In the genomic region with DNA sequence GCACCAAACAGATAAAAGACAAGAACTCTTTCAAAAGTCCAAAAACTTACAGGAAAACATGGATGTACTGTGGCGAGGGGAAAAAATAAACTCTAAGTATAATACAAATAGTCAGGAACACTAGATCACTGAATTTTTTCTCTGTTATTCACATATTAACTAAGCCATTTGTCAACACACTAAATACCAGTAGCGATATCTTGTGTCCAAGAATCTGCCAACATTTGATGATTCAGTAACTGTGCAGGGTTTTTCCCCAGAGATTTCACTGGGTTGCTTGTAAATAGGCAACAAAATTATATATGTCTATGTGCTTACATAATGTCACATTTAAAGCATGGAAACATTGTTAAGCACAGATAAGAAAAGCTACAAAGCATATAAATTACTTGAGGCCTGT, we compare ENCODE assay signal across 14 cellular contexts.
A peak's percentile ranks its signal among the peaks of the same experiment; 100 is the strongest.
DNase-seq lines count a peak whose midpoint lies in the region; ATAC-seq and TF ChIP-seq lines count a peak whose summit lies in the region.
"Had no signal": no experiment of that assay in that cellular context is flagged by ENCODE, and none has a peak within 500 bp of the region (broad histone marks: within the 10 kb centered on the region; RNA-seq: fewer than 3 reads in every experiment).

No MANE protein-coding gene starts in this region.

- POLR2A ChIA-PET in Panc1 (lab: Charles Lee) (no interaction called here), PC-9 (lab: Charles Lee; ENCODE audit: unreplicated experiment) (no interaction called here)

- peak; percentile 67 for DNase-seq in DMS53 (lab: John Stamatoyannopoulos, UW)
- peak; percentile 76 for DNase-seq in Panc1 (ENCODE audit: low read depth, low spot score)
- DNase-seq in choroid plexus epithelial cell (ENCODE audit: low read depth), result peak; percentile 42
- DNase-seq in myocyte (ENCODE audit: low read depth), result peak; percentile 3
- no peak for DNase-seq in vagina (ENCODE audit: extremely low spot score in 2 of 2)
- no peak for DNase-seq in gastrocnemius medialis
- no peak for DNase-seq in head of caudate nucleus
- no peak for DNase-seq in PC-9
- DNase-seq: activated CD4-positive, alpha-beta T cell treated with anti-CD3 and anti-CD28 coated beads for 1 hour; colonic mucosa; islet precursor cell; NCI-H2171 treated with DMSO at 0.1 percent for 48 hours; stimulated activated CD4-positive, alpha-beta T cell treated with anti-CD3 and anti-CD28 coated beads, Interleukin-15, amount 100 ng/mL, for 24 hours; T-helper 1 cell had no signal

- H3K4me1 ChIP-seq in Panc1 (ENCODE audit: control insufficient read depth, insufficient read depth, low read length) (no peaks in the 10 kb centered on the region; the same call in 1 of the 2 replicates), vagina (no peaks in the 10 kb centered on the region), gastrocnemius medialis (no peaks in the 10 kb centered on the region), PC-9 (replicated peaks; ENCODE audit: insufficient read depth) (no peaks in the 10 kb centered on the region)

- H3K27ac ChIP-seq in Panc1 (ENCODE audit: low read length) (no peak overlapping the region), vagina (no peak overlapping the region), gastrocnemius medialis (no peak overlapping the region), PC-9 (no peak overlapping the region)
- H3K27ac ChIP-seq: colonic mucosa had no signal

- H3K9me3 ChIP-seq in Panc1 (ENCODE audit: control insufficient read depth, insufficient read depth, low read depth, low read length) (no peaks in the 10 kb centered on the region), vagina (no peaks in the 10 kb centered on the region), gastrocnemius medialis (no peaks in the 10 kb centered on the region), PC-9 (ENCODE audit: insufficient read depth, low read depth) (no peaks in the 10 kb centered on the region)
- H3K9me3 ChIP-seq: colonic mucosa had no signal

- in situ Hi-C loops in Panc1 (cut with HindIII; ENCODE audit: low pct_unique_long_range_greater_than_20kb, low sequenced_read_pairs), result no loop called here
- in situ Hi-C loops in gastrocnemius medialis (cut with MboI; ENCODE audit: low sequenced_read_pairs in 4 of 4), result no loop called here

- H3K4me3 ChIP-seq in Panc1 (ENCODE audit: low read depth in 2 of 2, low read length in 2 of 2) (no peak overlapping the region), choroid plexus epithelial cell (ENCODE audit: low read depth, low read length) (no peak overlapping the region), vagina (no peak overlapping the region), gastrocnemius medialis (no peak overlapping the region), PC-9 (no peak overlapping the region)
- H3K4me3 ChIP-seq: colonic mucosa had no signal

- TF ChIP-seq CTCF in Panc1 (IDR thresholded peaks at IDR 0.05) (no peak), choroid plexus epithelial cell (conservative IDR thresholded peaks at IDR 0.05; ENCODE audit: low read depth, low read length) (no peak), vagina (IDR thresholded peaks at IDR 0.05) (no peak), gastrocnemius medialis (IDR thresholded peaks at IDR 0.05 in 4 of 5, conservative IDR thresholded peaks at IDR 0.05 in 1 of 5) (no peak), PC-9 (conservative IDR thresholded peaks at IDR 0.05) (no peak)

- no peaks in the 10 kb centered on the region for H3K27me3 ChIP-seq in Panc1 (ENCODE audit: control insufficient read depth, insufficient read depth, low read length)
- H3K27me3 ChIP-seq in vagina, result no peaks in the 10 kb centered on the region
- no peaks in the 10 kb centered on the region for H3K27me3 ChIP-seq in gastrocnemius medialis
- no peaks in the 10 kb centered on the region for H3K27me3 ChIP-seq in PC-9 (ENCODE audit: insufficient read depth, low read depth)
- H3K27me3 ChIP-seq: colonic mucosa had no signal

- TF ChIP-seq POLR2A in vagina (IDR thresholded peaks at IDR 0.05) (no peak), gastrocnemius medialis (IDR thresholded peaks at IDR 0.05) (no peak)

- no peak overlapping the region for H2AFZ ChIP-seq in PC-9

- intact Hi-C loops in Panc1 (cut with micrococcal nuclease; ENCODE audit: unreplicated experiment), result no loop called here
- intact Hi-C loops in vagina (cut with DNase I), result no loop called here
- intact Hi-C loops in gastrocnemius medialis (cut with DNase I; ENCODE audit: low total_unique reads), result no loop called here
- intact Hi-C loops in head of caudate nucleus (cut with DNase I), result no loop called here
- intact Hi-C loops in PC-9 (cut with micrococcal nuclease; ENCODE audit: unreplicated experiment), result loop anchor here (5.0 kb wide), 1 partner anchor 1225 kb away; no protein-coding TSS in a partner anchor

- no peaks in the 10 kb centered on the region for H4K20me1 ChIP-seq in PC-9 (ENCODE audit: insufficient read depth)

- BruUV-seq in Panc1 (replicated peaks; lab: Mats Ljungman, UMichigan) (no TSS peak), PC-9 (replicated peaks; lab: Mats Ljungman, UMichigan) (no TSS peak)

- H3K9me2 ChIP-seq in PC-9 (ENCODE audit: insufficient read depth), result no peaks in the 10 kb centered on the region

- CTCF ChIA-PET in Panc1 (lab: Charles Lee), result no interaction called here
- CTCF ChIA-PET in PC-9 (lab: Charles Lee), result no interaction called here

- H3F3A ChIP-seq in PC-9 (ENCODE audit: insufficient read depth, low read depth), result no peaks in the 10 kb centered on the region

- H3K4me2 ChIP-seq in PC-9, result no peak overlapping the region

- no peaks in the 10 kb centered on the region for H3K79me2 ChIP-seq in PC-9 (ENCODE audit: low read depth)

- ATAC-seq in Panc1 (peak; percentile 77), gastrocnemius medialis (no peak)

- no peaks in the 10 kb centered on the region; the same call in 1 of the 2 replicates for H3K36me3 ChIP-seq in Panc1 (ENCODE audit: control insufficient read depth, insufficient read depth, low read length)
- no peaks in the 10 kb centered on the region for H3K36me3 ChIP-seq in vagina
- no peaks in the 10 kb centered on the region for H3K36me3 ChIP-seq in gastrocnemius medialis
- H3K36me3 ChIP-seq in PC-9 (ENCODE audit: low read depth), result no peaks in the 10 kb centered on the region
- H3K36me3 ChIP-seq: colonic mucosa had no signal

Comparison
In these comparisons a context has a peak if more than half of its experiments do, and no peak if none do; other contexts are left out.
1. DNase-seq: peak in DMS53 (single experiment), Panc1 (single experiment), choroid plexus epithelial cell (single experiment) and myocyte (single experiment); none in vagina (0 of 2), gastrocnemius medialis (0 of 2), head of caudate nucleus (0 of 42) and PC-9 (0 of 2).